1 cellular context compared by ENCODE assay signal in genomic region chr1:38044224-38045215, GRCh38.
TF ChIP-seq lines count a peak whose summit lies in the region.

No MANE protein-coding gene starts in this region.

TF ChIP-seq in GM12878, 131 proteins besides CTCF, POLR2A, EP300 and RAD21:
- TF ChIP-seq MTA3 (IDR thresholded peaks at IDR 0.05; ENCODE audit: borderline replicate concordance, low read length), result no peak
- TF ChIP-seq BMI1 (IDR thresholded peaks at IDR 0.05; ENCODE audit: borderline replicate concordance), result peak; percentile 86
- TF ChIP-seq, protein P1, sequence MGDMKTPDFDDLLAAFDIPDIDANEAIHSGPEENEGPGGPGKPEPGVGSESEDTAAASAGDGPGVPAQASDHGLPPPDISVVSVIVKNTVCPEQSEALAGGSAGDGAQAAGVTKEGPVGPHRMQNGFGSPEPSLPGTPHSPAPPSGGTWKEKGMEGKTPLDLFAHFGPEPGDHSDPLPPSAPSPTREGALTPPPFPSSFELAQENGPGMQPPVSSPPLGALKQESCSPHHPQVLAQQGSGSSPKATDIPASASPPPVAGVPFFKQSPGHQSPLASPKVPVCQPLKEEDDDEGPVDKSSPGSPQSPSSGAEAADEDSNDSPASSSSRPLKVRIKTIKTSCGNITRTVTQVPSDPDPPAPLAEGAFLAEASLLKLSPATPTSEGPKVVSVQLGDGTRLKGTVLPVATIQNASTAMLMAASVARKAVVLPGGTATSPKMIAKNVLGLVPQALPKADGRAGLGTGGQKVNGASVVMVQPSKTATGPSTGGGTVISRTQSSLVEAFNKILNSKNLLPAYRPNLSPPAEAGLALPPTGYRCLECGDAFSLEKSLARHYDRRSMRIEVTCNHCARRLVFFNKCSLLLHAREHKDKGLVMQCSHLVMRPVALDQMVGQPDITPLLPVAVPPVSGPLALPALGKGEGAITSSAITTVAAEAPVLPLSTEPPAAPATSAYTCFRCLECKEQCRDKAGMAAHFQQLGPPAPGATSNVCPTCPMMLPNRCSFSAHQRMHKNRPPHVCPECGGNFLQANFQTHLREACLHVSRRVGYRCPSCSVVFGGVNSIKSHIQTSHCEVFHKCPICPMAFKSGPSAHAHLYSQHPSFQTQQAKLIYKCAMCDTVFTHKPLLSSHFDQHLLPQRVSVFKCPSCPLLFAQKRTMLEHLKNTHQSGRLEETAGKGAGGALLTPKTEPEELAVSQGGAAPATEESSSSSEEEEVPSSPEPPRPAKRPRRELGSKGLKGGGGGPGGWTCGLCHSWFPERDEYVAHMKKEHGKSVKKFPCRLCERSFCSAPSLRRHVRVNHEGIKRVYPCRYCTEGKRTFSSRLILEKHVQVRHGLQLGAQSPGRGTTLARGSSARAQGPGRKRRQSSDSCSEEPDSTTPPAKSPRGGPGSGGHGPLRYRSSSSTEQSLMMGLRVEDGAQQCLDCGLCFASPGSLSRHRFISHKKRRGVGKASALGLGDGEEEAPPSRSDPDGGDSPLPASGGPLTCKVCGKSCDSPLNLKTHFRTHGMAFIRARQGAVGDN (IDR thresholded peaks at IDR 0.05), result no peak
- TF ChIP-seq SUZ12 (IDR thresholded peaks at IDR 0.05; ENCODE audit: unreplicated experiment), result peak; percentile 83
- 0 out of 2 replicates have a peak, but pooled peaks have one; percentile 25 for TF ChIP-seq ZNF384 (IDR thresholded peaks at IDR 0.05; ENCODE audit: borderline replicate concordance, low read depth, low read length)
